In the genomic region with DNA sequence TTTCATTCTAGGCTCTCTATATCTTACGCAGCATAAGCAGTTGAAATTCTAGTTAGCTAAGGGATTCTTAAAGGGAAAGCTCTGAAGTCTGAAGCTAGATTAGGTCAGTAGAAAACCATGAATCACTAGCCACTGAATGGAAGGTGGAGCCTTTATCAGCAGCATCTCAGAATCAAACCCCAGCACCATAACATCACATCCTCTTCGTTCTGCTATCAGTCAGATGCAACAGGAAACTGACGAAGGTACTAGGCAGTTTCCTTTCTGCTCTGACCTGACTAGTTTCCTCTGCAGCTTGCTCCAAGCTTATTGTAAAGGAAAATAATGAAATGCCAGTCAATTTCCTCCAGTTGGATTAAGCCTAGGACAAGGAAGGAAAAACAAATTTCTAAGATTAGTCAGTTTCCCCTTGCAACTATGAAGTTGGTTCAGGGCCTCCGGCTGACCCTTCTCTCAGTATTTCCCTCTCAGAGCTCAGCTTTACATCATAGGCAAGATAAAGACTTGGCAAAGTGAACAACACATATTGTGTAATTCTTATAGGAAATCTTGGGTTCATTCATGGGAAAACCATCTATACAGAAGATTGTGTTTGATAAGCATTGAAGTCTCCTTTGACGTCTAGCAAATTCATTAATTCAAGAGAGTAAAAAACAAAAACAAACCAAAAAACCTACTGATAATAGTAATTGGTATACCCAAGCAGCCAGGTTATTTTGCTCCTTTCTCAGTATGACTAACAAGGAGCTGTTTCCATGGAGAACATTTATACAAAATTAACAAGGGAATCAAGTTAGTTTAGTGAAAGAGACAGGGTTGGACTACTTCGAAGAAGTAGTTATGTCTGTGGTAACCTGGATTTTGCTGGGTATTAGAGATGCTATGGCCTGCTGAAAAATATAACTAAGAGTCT, we compare ENCODE assay signal across 8 cellular contexts. TPM values are rescaled to one million over a fixed set of nuclear protein-coding genes. Genes with fewer than 3 reads are reported as not detected.
DNase-seq lines count a peak whose midpoint lies in the region; ATAC-seq and TF ChIP-seq lines count a peak whose summit lies in the region.

No MANE protein-coding gene starts in this region.

- no peak overlapping the region for H3K4me2 ChIP-seq in parathyroid adenoma (ENCODE audit: low read length)

- H3K9me3 ChIP-seq in parathyroid adenoma (ENCODE audit: control insufficient read depth, low read length): no peaks in the 10 kb centered on the region

- TF ChIP-seq CTCF in BJ (IDR thresholded peaks at IDR 0.05; ENCODE audit: insufficient read depth, low read depth, low read length): no peak
- TF ChIP-seq CTCF in epithelial cell of esophagus (IDR thresholded peaks at IDR 0.05; ENCODE audit: insufficient read depth, low read depth, low read length, missing control alignments): no peak
- no peak for TF ChIP-seq CTCF in parathyroid adenoma (IDR thresholded peaks at IDR 0.05)

- H2AFZ ChIP-seq in parathyroid adenoma: peak overlapping the region; percentile 29

- no peaks in the 10 kb centered on the region for H3K4me1 ChIP-seq in parathyroid adenoma

- CTCF ChIA-PET in BJ (lab: Yijun Ruan, JAX): interaction anchor here (0.8 to 1.6 kb wide), 3 partner anchors 22 to 53 kb away, joined by 3 to 4 read pairs (median 3); no protein-coding TSS in a partner anchor

- no peak overlapping the region for H3K9ac ChIP-seq in parathyroid adenoma

- peak; percentile 93 for ATAC-seq in GM19438 (IDR thresholded peaks at IDR 0.05; ENCODE audit: low read depth, unreplicated experiment)
- peak; percentile 99 for ATAC-seq in HG03565 (IDR thresholded peaks at IDR 0.05; ENCODE audit: unreplicated experiment)

- H3K27ac ChIP-seq in parathyroid adenoma: peak overlapping the region; percentile 80

- DNase-seq in BJ (ENCODE audit: low read depth) (peak; percentile 72), epithelial cell of esophagus (ENCODE audit: low read depth) (peak; percentile 96), epidermal melanocyte (ENCODE audit: insufficient read length, low spot score) (no peak), NCI-H524 (lab: John Stamatoyannopoulos, UW) (no peak)
- peak; percentile 36 for DNase-seq in activated CD4-positive, alpha-beta T cell treated with anti-CD3 and anti-CD28 coated beads for 1 hour

- POLR2A ChIA-PET in BJ (lab: Charles Lee): no interaction called here

- no peaks in the 10 kb centered on the region for H3K79me2 ChIP-seq in parathyroid adenoma

- H3K27me3 ChIP-seq in BJ (ENCODE audit: control insufficient read depth, insufficient read depth, low read length) (no peaks in the 10 kb centered on the region), parathyroid adenoma (ENCODE audit: control insufficient read depth, insufficient read depth, low read length) (no peaks in the 10 kb centered on the region)

- H3K36me3 ChIP-seq in BJ (ENCODE audit: control insufficient read depth, insufficient read depth, low read length): no peaks in the 10 kb centered on the region
- H3K36me3 ChIP-seq in parathyroid adenoma (ENCODE audit: control insufficient read depth, insufficient read depth, low read length): no peaks in the 10 kb centered on the region

- H3K4me3 ChIP-seq in BJ (ENCODE audit: low read depth, low read length) (no peak overlapping the region), epithelial cell of esophagus (ENCODE audit: low read length) (no peak overlapping the region), parathyroid adenoma (ENCODE audit: low read depth, low read length) (no peak overlapping the region)

RNA-seq across cellular contexts. Expression of a gene that starts 43.4 kb away (rescaled TPM):
- 0.16 and 0.38 TPM in 2 replicates for polyA plus RNA-seq in BJ (2011; rRNA removed)
- 0.47 TPM in 1 of 2 replicates, not detected in the other for polyA minus RNA-seq in BJ (2011; rRNA and poly(A)+ RNA removed)

RNA-seq across cellular contexts. Expression of a gene that starts 45.8 kb away (rescaled TPM):
- polyA plus RNA-seq in BJ (2011; rRNA removed): 14.8 and 32.8 TPM in 2 replicates
- polyA minus RNA-seq in BJ (2011; rRNA and poly(A)+ RNA removed): 49.5 and 64.4 TPM in 2 replicates

Comparison
In these comparisons a context has a peak if more than half of its experiments do, and no peak if none do; other contexts are left out.
1. DNase-seq: peak in BJ (single experiment), activated CD4-positive, alpha-beta T cell treated with anti-CD3 and anti-CD28 coated beads for 1 hour (single experiment) and epithelial cell of esophagus (single experiment); none in epidermal melanocyte (single experiment) and NCI-H524 (0 of 2).